In genomic region chr14:102222009-102222575, GRCh38 we compare ENCODE assay signal across 25 cellular contexts.
"Had no signal": no experiment of that assay in that cellular context is flagged by ENCODE, and none has a peak within 500 bp of the region (broad histone marks: within the 10 kb centered on the region; RNA-seq: fewer than 3 reads in every experiment).

No MANE protein-coding gene starts in this region.

- H3K4me3 ChIP-seq: colonic mucosa, esophagus muscularis mucosa, heart right ventricle, lower lobe of right lung, neural progenitor cell, psoas muscle, skin epidermis, spleen, suprapubic skin, transverse colon, upper lobe of right lung, uterus had no signal

- H3K27ac ChIP-seq: colonic mucosa, esophagus muscularis mucosa, lower lobe of right lung, neural progenitor cell, psoas muscle, spleen, transverse colon, upper lobe of right lung, uterus had no signal

- H3K9me3 ChIP-seq: colonic mucosa, esophagus muscularis mucosa, heart right ventricle, lower lobe of right lung, psoas muscle, spleen, suprapubic skin, transverse colon, upper lobe of right lung, uterus had no signal

- DNase-seq: colonic mucosa; effector CD8-positive, alpha-beta T cell; foreskin melanocyte; glutamatergic neuron; heart right ventricle; hippocampal formation; immature natural killer cell; islet precursor cell; left ventricle myocardium superior; lower lobe of right lung; natural killer cell; nucleus accumbens; right cardiac atrium; spleen; stimulated activated CD4-positive, alpha-beta T cell treated with anti-CD3 and anti-CD28 coated beads, Interleukin-4, amount 100 ng/mL, for 4 hours; stimulated activated naive CD4-positive, alpha-beta T cell; stimulated activated naive CD8-positive, alpha-beta T cell treated with anti-CD3 and anti-CD28 coated beads, Interleukin-15, amount 100 ng/mL, for 72 hours; transverse colon; upper lobe of right lung; uterus had no signal

- H2AFZ ChIP-seq: neural progenitor cell had no signal

- H3K4me1 ChIP-seq: colonic mucosa, lower lobe of right lung, neural progenitor cell, transverse colon, upper lobe of right lung, uterus had no signal

- H3K36me3 ChIP-seq: colonic mucosa, neural progenitor cell, uterus had no signal

- ATAC-seq: heart right ventricle; left ventricle myocardium superior; lower lobe of right lung; natural killer cell; psoas muscle; stimulated activated naive CD8-positive, alpha-beta T cell treated with anti-CD3 and anti-CD28 coated beads, Interleukin-15, amount 100 ng/mL, for 72 hours; upper lobe of right lung had no signal

- H3K27me3 ChIP-seq: colonic mucosa, esophagus muscularis mucosa, heart right ventricle, neural progenitor cell, spleen, suprapubic skin, transverse colon, upper lobe of right lung, uterus had no signal

- H3K9ac ChIP-seq: neural progenitor cell had no signal

- H3K4me2 ChIP-seq: neural progenitor cell had no signal
